Comparison of ENCODE assay signal across 9 cellular contexts in genomic region chr5:21802869-21803490, GRCh38.
DNase-seq lines count a peak whose midpoint lies in the region; ATAC-seq and TF ChIP-seq lines count a peak whose summit lies in the region.
"Had no signal": no experiment of that assay in that cellular context is flagged by ENCODE, and none has a peak within 500 bp of the region (broad histone marks: within the 10 kb centered on the region; RNA-seq: fewer than 3 reads in every experiment).

No MANE protein-coding gene starts in this region.

- DNase-seq in GM10248 (ENCODE audit: extremely low spot score): peak; percentile 20
- DNase-seq in LNCaP clone FGC (ENCODE audit: low read depth): no peak
- peak; percentile 40 for DNase-seq in SK-N-DZ (ENCODE audit: low spot score)
- peak; percentile 37 for DNase-seq in globus pallidus (ENCODE audit: low spot score)
- no peak for DNase-seq in stimulated activated CD8-positive, alpha-beta memory T cell treated with anti-CD3 and anti-CD28 coated beads, Interleukin-4, amount 100 ng/mL, for 48 hours
- DNase-seq in NCI-H128 (lab: John Stamatoyannopoulos, UW; ENCODE audit: unreplicated experiment): no peak

- POLR2A ChIA-PET in GM10248 (lab: Yijun Ruan, JAX): no interaction called here

- no peak for ATAC-seq in GM18519 (IDR thresholded peaks at IDR 0.05; ENCODE audit: low FRiP score, unreplicated experiment)
- ATAC-seq in HG03469 (IDR thresholded peaks at IDR 0.05; ENCODE audit: unreplicated experiment): no peak

- H3K4me3 ChIP-seq in LNCaP clone FGC (ENCODE audit: low read depth, low read length): no peak overlapping the region
- H3K4me3 ChIP-seq: skin epidermis had no signal

- CTCF ChIA-PET in GM10248 (lab: Yijun Ruan, JAX): interaction anchor here (0.8 to 1.5 kb wide), 2 partner anchors 17 to 37 kb away, joined by 3 to 4 read pairs; no protein-coding TSS in a partner anchor

- TF ChIP-seq CTCF in GM10248 (IDR thresholded peaks at IDR 0.05; ENCODE audit: control extremely low read depth, extremely low read depth, low read depth, missing control alignments): peak; percentile 44
- peak; percentile 53 for TF ChIP-seq CTCF in LNCaP clone FGC (IDR thresholded peaks at IDR 0.05; ENCODE audit: control insufficient read depth, extremely low read depth, insufficient read depth)

Comparison
In these comparisons a context has a peak if more than half of its experiments do, and no peak if none do; other contexts are left out.
1. DNase-seq: peak in GM10248 (single experiment), SK-N-DZ (single experiment) and globus pallidus (single experiment); none in LNCaP clone FGC (single experiment), stimulated activated CD8-positive, alpha-beta memory T cell treated with anti-CD3 and anti-CD28 coated beads, Interleukin-4, amount 100 ng/mL, for 48 hours (single experiment) and NCI-H128 (single experiment).